Comparison of ENCODE assay signal across 1 cellular context in genomic region chr1:41412748-41413147, GRCh38.
TF ChIP-seq lines count a peak whose summit lies in the region.

No MANE protein-coding gene starts in this region.

TF ChIP-seq in GM12878, 131 proteins besides CTCF, POLR2A, EP300 and RAD21:
- TF ChIP-seq DPF2 (IDR thresholded peaks at IDR 0.05) (no peak), SP1 (IDR thresholded peaks at IDR 0.05; ENCODE audit: low read depth, low read length) (no peak), IRF4 (IDR thresholded peaks at IDR 0.05; ENCODE audit: low read depth, low read length) (no peak), NRF1 (conservative IDR thresholded peaks at IDR 0.05; ENCODE audit: low read depth, low read length) (no peak), HSF1 (IDR thresholded peaks at IDR 0.05; ENCODE audit: low read depth, low read length) (no peak), NKRF (conservative IDR thresholded peaks at IDR 0.05) (no peak), GABPA (IDR thresholded peaks at IDR 0.05; ENCODE audit: low read depth) (no peak), ZNF24 (IDR thresholded peaks at IDR 0.05) (no peak), MXI1 (IDR thresholded peaks at IDR 0.05; ENCODE audit: low read depth, low read length) (no peak), STAT1 (conservative IDR thresholded peaks at IDR 0.05) (no peak), ZNF217 (IDR thresholded peaks at IDR 0.05) (no peak), EED (IDR thresholded peaks at IDR 0.05; ENCODE audit: low read depth) (no peak), HDAC2 (IDR thresholded peaks at IDR 0.05) (no peak), CBX5 (IDR thresholded peaks at IDR 0.05; ENCODE audit: low read depth) (no peak), MTA2 (IDR thresholded peaks at IDR 0.05; ENCODE audit: low read depth) (no peak)
